Comparison of ENCODE assay signal across 14 cellular contexts in the genomic region with DNA sequence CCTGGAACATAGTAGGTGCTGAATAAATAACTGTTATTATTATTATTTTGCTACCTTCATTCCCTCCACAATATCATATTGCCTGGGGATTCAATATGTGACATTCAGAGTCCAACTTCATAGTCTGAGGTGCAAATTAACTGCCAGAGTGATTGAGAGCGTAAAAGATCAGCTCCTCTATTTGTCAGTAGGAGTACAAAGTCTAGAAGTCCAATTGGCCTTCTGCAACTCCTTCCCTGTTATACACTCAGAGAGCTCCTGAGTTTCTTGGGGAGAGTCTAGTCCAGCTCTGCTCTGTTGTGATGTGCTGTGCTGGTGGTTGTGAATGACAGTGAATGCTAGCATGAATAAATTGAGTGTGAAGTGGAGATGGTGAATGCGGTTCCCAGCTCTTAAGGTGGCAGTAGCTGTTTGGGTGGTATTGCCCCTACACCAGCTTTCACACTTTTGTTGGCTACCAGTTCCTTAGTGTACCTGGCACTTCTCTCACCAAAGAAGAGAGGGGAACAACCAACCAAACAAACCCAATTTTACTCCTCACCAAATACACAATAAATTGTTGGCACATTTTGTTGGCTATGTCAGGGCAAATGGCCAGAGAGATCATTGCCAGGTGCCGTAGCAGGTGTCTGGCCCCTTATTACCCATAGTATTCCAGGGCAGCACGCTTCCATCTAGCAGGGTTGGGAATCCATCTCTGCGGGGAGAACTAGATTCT.
DNase-seq lines count a peak whose midpoint lies in the region; ATAC-seq and TF ChIP-seq lines count a peak whose summit lies in the region.
"Had no signal": no experiment of that assay in that cellular context is flagged by ENCODE, and none has a peak within 500 bp of the region (broad histone marks: within the 10 kb centered on the region; RNA-seq: fewer than 3 reads in every experiment).

No MANE protein-coding gene starts in this region.

- H2AFZ ChIP-seq in SK-N-SH (ENCODE audit: low read depth) = no peak overlapping the region
- no peak overlapping the region for H2AFZ ChIP-seq in trophoblast cell (ENCODE audit: insufficient read depth, low read length, poor library complexity)

- no peaks in the 10 kb centered on the region for H3K9me3 ChIP-seq in SK-N-SH
- H3K9me3 ChIP-seq in trophoblast cell (ENCODE audit: insufficient read depth, low read depth, low read length) = no peaks in the 10 kb centered on the region

- no peaks in the 10 kb centered on the region for H3K9me2 ChIP-seq in SK-N-SH

- no peak overlapping the region for H2BK12ac ChIP-seq in trophoblast cell (ENCODE audit: low read length)

- H2AK5ac ChIP-seq in trophoblast cell (ENCODE audit: low read length) = peak overlapping the region; percentile 18

- no peak overlapping the region for H4K91ac ChIP-seq in trophoblast cell (ENCODE audit: low read depth, low read length)

- H3K27ac ChIP-seq in SK-N-SH (ENCODE audit: low read depth in 2 of 2, low read length in 1 of 2) (no peak overlapping the region), trophoblast cell (ENCODE audit: low read depth, low read length) (no peak overlapping the region)
- H3K27ac ChIP-seq: KMS-11 had no signal

- no peak overlapping the region for H3K4ac ChIP-seq in trophoblast cell (ENCODE audit: low read depth, low read length)

- H3K18ac ChIP-seq in trophoblast cell (ENCODE audit: low read length) = no peak overlapping the region

- POLR2A ChIA-PET in SK-N-SH (lab: Yijun Ruan, JAX) = no interaction called here

- TF ChIP-seq EP300 in SK-N-SH (IDR thresholded peaks at IDR 0.05; ENCODE audit: borderline replicate concordance in 1 of 2, low read depth in 1 of 2, low read length in 1 of 2) = no peak

- H3F3A ChIP-seq in SK-N-SH (replicated peaks; ENCODE audit: insufficient read depth) = no peaks in the 10 kb centered on the region

- H2BK5ac ChIP-seq in trophoblast cell (ENCODE audit: low read depth, low read length, poor library complexity) = no peak overlapping the region

- H2BK120ac ChIP-seq in trophoblast cell (ENCODE audit: insufficient read depth, low read length, poor library complexity) = no peak overlapping the region

- no peaks in the 10 kb centered on the region for H4K20me1 ChIP-seq in SK-N-SH (ENCODE audit: insufficient read depth)

- H3K4me2 ChIP-seq in SK-N-SH (0 out of 2 replicates have a peak overlapping the region, but pooled peaks have one; percentile 2), trophoblast cell (ENCODE audit: low read length) (no peak overlapping the region)
- H3K4me2 ChIP-seq: KMS-11 had no signal

- H4K12ac ChIP-seq in trophoblast cell (ENCODE audit: low read depth, low read length) = no peak overlapping the region

- H3K36me3 ChIP-seq in SK-N-SH (replicated peaks in 1 of 2; ENCODE audit: control insufficient read depth in 1 of 2, insufficient read depth in 2 of 2, low read length in 1 of 2) = no peaks in the 10 kb centered on the region
- H3K36me3 ChIP-seq in trophoblast cell (ENCODE audit: control insufficient read depth in 1 of 2, insufficient read depth in 2 of 2, low read length in 2 of 2) = no peaks in the 10 kb centered on the region

- peaks cover 5% of the 10 kb centered on the region for H3K79me1 ChIP-seq in trophoblast cell (ENCODE audit: low read length)

- no peak overlapping the region for H3K14ac ChIP-seq in trophoblast cell (ENCODE audit: low read length)

- no peak overlapping the region for H4K8ac ChIP-seq in trophoblast cell (ENCODE audit: low read depth, low read length)

- H3K4me1 ChIP-seq in SK-N-SH (ENCODE audit: control insufficient read depth in 1 of 2, insufficient read depth in 2 of 2, low read depth in 1 of 2, low read length in 1 of 2) (peaks cover 0 to 18% of the 10 kb centered on the region in 2 experiments; a peak in 2 of 4 replicates), trophoblast cell (ENCODE audit: control insufficient read depth in 1 of 2, insufficient read depth in 2 of 2, low read length in 2 of 2) (peaks cover 6 to 12% of the 10 kb centered on the region in 2 experiments)

- no peak for TF ChIP-seq CTCF in SK-N-SH (IDR thresholded peaks at IDR 0.05)

- H3K4me3 ChIP-seq in SK-N-SH (ENCODE audit: low read depth in 2 of 2, low read length in 1 of 2) (no peak overlapping the region), trophoblast cell (ENCODE audit: low read depth, low read length) (no peak overlapping the region)

- WGBS in SK-N-SH (ENCODE audit: low lambda C conversion rate) = 92% methylated on average over 5 of the region's 5 CpGs
- WGBS in trophoblast cell (ENCODE audit: extremely low coverage, insufficient coverage, insufficient read length) = no CpG with 5 or more reads among the region's 5 CpGs

- no peak for TF ChIP-seq RAD21 in SK-N-SH (IDR thresholded peaks at IDR 0.05; ENCODE audit: low read length)

- H3K9ac ChIP-seq in SK-N-SH (no peak overlapping the region), trophoblast cell (ENCODE audit: low read length) (no peak overlapping the region)
- H3K9ac ChIP-seq: KMS-11 had no signal

- DNase-seq in SK-N-SH (no peak), cerebellum (ENCODE audit: low spot score) (peak; percentile 40), trophoblast cell (no peak), 8988T (no peak), amygdala (lab: John Stamatoyannopoulos, UW) (no peak)
- DNase-seq: GF-D8, NCI-H1092 treated with DMSO at 0.1 percent for 48 hours, NCI-H1436 treated with DMSO at 0.1 percent for 48 hours, NCI-H1930, NCI-H510A, NCI-H748 treated with DMSO at 0.1 percent for 48 hours had no signal

- no peaks in the 10 kb centered on the region for H3K27me3 ChIP-seq in SK-N-SH (ENCODE audit: insufficient read depth)
- H3K27me3 ChIP-seq in trophoblast cell (ENCODE audit: insufficient read depth, low read length) = no peaks in the 10 kb centered on the region

- CTCF ChIA-PET in SK-N-SH (lab: Yijun Ruan, JAX) = interaction anchor here (0.8 to 1.5 kb wide), 2 partner anchors 9 to 15 kb away, joined by 3 read pairs; no protein-coding TSS in a partner anchor

- ATAC-seq in SK-N-SH treated with all-trans-retinoic acid at 6 μM for 48 hours (no peak), GM18498 (IDR thresholded peaks at IDR 0.05; ENCODE audit: unreplicated experiment) (no peak)

- no peak overlapping the region for H3K23ac ChIP-seq in trophoblast cell (ENCODE audit: low read length)

- H3K79me2 ChIP-seq in SK-N-SH (ENCODE audit: insufficient read depth) = no peaks in the 10 kb centered on the region
- H3K79me2 ChIP-seq in trophoblast cell (ENCODE audit: control insufficient read depth, insufficient read depth, low read length, poor library complexity) = no peaks in the 10 kb centered on the region

TF ChIP-seq in SK-N-SH, 30 proteins besides CTCF, POLR2A, EP300 and RAD21 (continues in another document):
- TF ChIP-seq FOXJ3 (CRISPR knock-in tag; IDR thresholded peaks at IDR 0.05) (no peak), TEAD4 (IDR thresholded peaks at IDR 0.05; ENCODE audit: borderline replicate concordance, insufficient read depth) (no peak), EZH2phosphoT487 (IDR thresholded peaks at IDR 0.05; ENCODE audit: borderline replicate concordance, low read depth) (no peak), YY1 (IDR thresholded peaks at IDR 0.05; ENCODE audit: low read depth) (no peak), SIN3A (IDR thresholded peaks at IDR 0.05; ENCODE audit: borderline replicate concordance, low read depth, low read length) (no peak), FOSL2 (IDR thresholded peaks at IDR 0.05; ENCODE audit: borderline replicate concordance, low read depth) (no peak), RXRA (IDR thresholded peaks at IDR 0.05; ENCODE audit: borderline replicate concordance, low read depth) (no peak), NFIC (IDR thresholded peaks at IDR 0.05; ENCODE audit: borderline replicate concordance) (no peak), GATA2 (CRISPR knock-in tag; IDR thresholded peaks at IDR 0.05) (no peak), MEF2A (IDR thresholded peaks at IDR 0.05; ENCODE audit: borderline replicate concordance, low read depth) (no peak)
- TF ChIP-seq, protein P1, sequence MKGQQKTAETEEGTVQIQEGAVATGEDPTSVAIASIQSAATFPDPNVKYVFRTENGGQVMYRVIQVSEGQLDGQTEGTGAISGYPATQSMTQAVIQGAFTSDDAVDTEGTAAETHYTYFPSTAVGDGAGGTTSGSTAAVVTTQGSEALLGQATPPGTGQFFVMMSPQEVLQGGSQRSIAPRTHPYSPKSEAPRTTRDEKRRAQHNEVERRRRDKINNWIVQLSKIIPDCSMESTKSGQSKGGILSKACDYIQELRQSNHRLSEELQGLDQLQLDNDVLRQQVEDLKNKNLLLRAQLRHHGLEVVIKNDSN (IDR thresholded peaks at IDR 0.05; ENCODE audit: borderline replicate concordance, low read depth) = no peak

TF ChIP-seq in SK-N-SH treated with all-trans-retinoic acid at 6 μM for 48 hours, 23 proteins besides CTCF, POLR2A, EP300 and RAD21:
- TF ChIP-seq ZFP3 (CRISPR knock-in tag; IDR thresholded peaks at IDR 0.05) (no peak), ZNF8 (CRISPR knock-in tag; IDR thresholded peaks at IDR 0.05) (no peak)
